ENCODE assay signal across 11 cellular contexts in genomic region chrX:153966283-153966688, GRCh38. TPM values are rescaled to one million over a fixed set of nuclear protein-coding genes. Genes with fewer than 3 reads are reported as not detected.
A peak's percentile ranks its signal among the peaks of the same experiment; 100 is the strongest.
DNase-seq lines count a peak whose midpoint lies in the region; ATAC-seq and TF ChIP-seq lines count a peak whose summit lies in the region.
"Had no signal": no experiment of that assay in that cellular context is flagged by ENCODE, and none has a peak within 500 bp of the region (broad histone marks: within the 10 kb centered on the region; RNA-seq: fewer than 3 reads in every experiment).

No MANE protein-coding gene starts in this region.

- H2AFZ ChIP-seq in GM23248 (no peak overlapping the region), fibroblast of lung (ENCODE audit: low read length) (no peak overlapping the region)

- no peaks in the 10 kb centered on the region for H4K20me1 ChIP-seq in GM23248 (ENCODE audit: insufficient read depth)
- no peaks in the 10 kb centered on the region for H4K20me1 ChIP-seq in fibroblast of lung (ENCODE audit: control insufficient read depth, extremely low read depth, insufficient read depth, low read length)

- ATAC-seq in psoas muscle (peak; percentile 27 to 63 (median 54)), HG02870 (IDR thresholded peaks at IDR 0.05; ENCODE audit: unreplicated experiment) (no peak), HG02588 (IDR thresholded peaks at IDR 0.05; ENCODE audit: unreplicated experiment) (no peak)

- intact Hi-C loops in psoas muscle (cut with DNase I) (loop anchor here in 1 of 2 donors (5.0 kb wide), 1 partner anchor 184 kb away; the partner anchor contains the start of gene SRPK3), Caco-2 (cut with micrococcal nuclease; ENCODE audit: unreplicated experiment) (no loop called here)

- H3K27me3 Mint-ChIP-seq in Caco-2 (ENCODE audit: insufficient read depth, unreplicated experiment) = no peaks in the 10 kb centered on the region

- CTCF ChIA-PET in Caco-2 (lab: Charles Lee) = interaction anchor here (1.3 kb wide), 1 partner anchor 17 kb away, joined by 3 read pairs; no protein-coding TSS in a partner anchor

- H3F3A ChIP-seq in GM23248 (ENCODE audit: insufficient read depth) = 0 out of 2 replicates have a peak, but pooled peaks cover 4% of the 10 kb centered on the region

- H3K9ac ChIP-seq in GM23248 = 0 out of 2 replicates have a peak overlapping the region, but pooled peaks have one; percentile 5
- H3K9ac ChIP-seq in fibroblast of lung (ENCODE audit: insufficient read depth, low read length) = no peak overlapping the region

- H3K9me2 ChIP-seq in GM23248 (ENCODE audit: insufficient read depth) = no peaks in the 10 kb centered on the region

- WGBS in GM23248 (ENCODE audit: low coverage in 1 of 2, low lambda C conversion rate in 2 of 2, missing lambda C conversion rate in 2 of 2), 2 experiments = 48 to 61% methylated on average over 7 to 14 of the region's 15 CpGs
- 30 to 64% (median 37%) methylated on average over 6 to 15 of the region's 15 CpGs for WGBS in psoas muscle, 3 donors

- no peak overlapping the region for H3K4me2 ChIP-seq in GM23248 (ENCODE audit: unreplicated experiment)
- peak overlapping the region; percentile 25 for H3K4me2 ChIP-seq in fibroblast of lung (ENCODE audit: extremely low read depth, insufficient read depth, low read length)

- peaks cover 85% of the 10 kb centered on the region for H3K79me2 ChIP-seq in GM23248 (ENCODE audit: insufficient read depth)
- peaks cover 79% of the 10 kb centered on the region for H3K79me2 ChIP-seq in fibroblast of lung (ENCODE audit: control insufficient read depth, insufficient read depth, low read length)

- no TSS peak for BruUV-seq in Caco-2 (replicated peaks; lab: Mats Ljungman, UMichigan)

- H3K36me3 ChIP-seq in GM23248 (ENCODE audit: low read depth) (no peaks in the 10 kb centered on the region), fibroblast of lung (ENCODE audit: control insufficient read depth, insufficient read depth, low read length) (peaks cover 8% of the 10 kb centered on the region), psoas muscle (ENCODE audit: insufficient read depth in 1 of 2, low read depth in 1 of 2) (peaks cover 2 to 32% of the 10 kb centered on the region in 2 donors), Caco-2 (ENCODE audit: control insufficient read depth, insufficient read depth, low read length) (peaks cover 3% of the 10 kb centered on the region)

- no peaks in the 10 kb centered on the region for H3K9me3 Mint-ChIP-seq in Caco-2 (ENCODE audit: unreplicated experiment)

- TF ChIP-seq CTCF in VCaP (conservative IDR thresholded peaks at IDR 0.05) = no peak
- TF ChIP-seq CTCF in fibroblast of lung (conservative IDR thresholded peaks at IDR 0.05 in 1 of 2, IDR thresholded peaks at IDR 0.05 in 1 of 2; ENCODE audit: low read depth in 1 of 2, low read length in 2 of 2) = no peak
- no peak for TF ChIP-seq CTCF in psoas muscle (IDR thresholded peaks at IDR 0.05)
- no peak for TF ChIP-seq CTCF in Caco-2 (IDR thresholded peaks at IDR 0.05; ENCODE audit: insufficient read depth in 1 of 2, low read depth in 1 of 2, low read length in 1 of 2, severe bottlenecking in 1 of 2, unreplicated experiment in 1 of 2)

- H3K27ac Mint-ChIP-seq in Caco-2 (ENCODE audit: unreplicated experiment) = no peak overlapping the region

- in situ Hi-C loops in GM23248 (cut with MboI) = no loop called here

- H3K4me1 ChIP-seq in GM23248 (ENCODE audit: insufficient read depth) = peaks cover 24% of the 10 kb centered on the region
- H3K4me1 ChIP-seq in fibroblast of lung (ENCODE audit: control insufficient read depth, extremely low read depth, insufficient read depth, low read length) = peaks cover 17% of the 10 kb centered on the region
- H3K4me1 ChIP-seq in psoas muscle = peaks cover 49% of the 10 kb centered on the region
- H3K4me1 ChIP-seq in Caco-2 = no peaks in the 10 kb centered on the region

- H3K27ac ChIP-seq in GM23248 (no peak overlapping the region), VCaP (peak overlapping the region; percentile 98; the same call in 1 of the 2 replicates), fibroblast of lung (ENCODE audit: insufficient read depth, low read length) (peak overlapping the region; percentile 32), psoas muscle (peak overlapping the region; percentile 86)

- peaks cover 29% of the 10 kb centered on the region for H3K36me3 Mint-ChIP-seq in Caco-2 (ENCODE audit: insufficient read depth, unreplicated experiment)

- H3K27me3 ChIP-seq in GM23248 (replicated peaks; ENCODE audit: insufficient read depth) = no peaks in the 10 kb centered on the region
- H3K27me3 ChIP-seq in fibroblast of lung (ENCODE audit: control insufficient read depth, insufficient read depth, low read length) = no peaks in the 10 kb centered on the region
- H3K27me3 ChIP-seq in psoas muscle (ENCODE audit: insufficient read depth in 3 of 3, low read length in 2 of 3) = no peaks in the 10 kb centered on the region
- no peaks in the 10 kb centered on the region for H3K27me3 ChIP-seq in Caco-2 (replicated peaks; ENCODE audit: control insufficient read depth, insufficient read depth, low read length)

- no peaks in the 10 kb centered on the region for H3K4me1 Mint-ChIP-seq in Caco-2 (ENCODE audit: low read depth, unreplicated experiment)

- H3K9me3 ChIP-seq in GM23248 (ENCODE audit: low read depth) = no peaks in the 10 kb centered on the region
- H3K9me3 ChIP-seq in fibroblast of lung (ENCODE audit: control insufficient read depth, insufficient read depth, low read depth, low read length) = no peaks in the 10 kb centered on the region
- H3K9me3 ChIP-seq in psoas muscle = no peaks in the 10 kb centered on the region
- no peaks in the 10 kb centered on the region for H3K9me3 ChIP-seq in Caco-2

- POLR2A ChIA-PET in Caco-2 (lab: Charles Lee) = no interaction called here

- H3K4me3 ChIP-seq in GM23248 = no peak overlapping the region
- H3K4me3 ChIP-seq in fibroblast of lung (replicated peaks in 1 of 4; ENCODE audit: control extremely low read depth in 1 of 4, insufficient read depth in 1 of 4, low read depth in 3 of 4, low read length in 4 of 4) = peak overlapping the region in 1 of 4 experiments; percentile 7
- H3K4me3 ChIP-seq in psoas muscle = peak overlapping the region; percentile 80
- no peak overlapping the region for H3K4me3 ChIP-seq in Caco-2 (ENCODE audit: low read depth, low read length)

- DNase-seq in GM23248 = peak; percentile 46
- peak in 1 of 2 donors; percentile 69 for DNase-seq in fibroblast of lung (ENCODE audit: low read depth in 2 of 2)
- peak; percentile 50 to 82 for DNase-seq in psoas muscle
- no peak for DNase-seq in Caco-2
- DNase-seq in NCI-H1417 (lab: John Stamatoyannopoulos, UW) = no peak
- DNase-seq: effector CD4-positive, alpha-beta T cell; small intestine; stimulated activated naive CD4-positive, alpha-beta T cell had no signal

- H3K4me3 Mint-ChIP-seq in Caco-2 (ENCODE audit: unreplicated experiment) = no peak overlapping the region

RNA-seq across cellular contexts. Expression of gene HCFC1, which starts 5.3 kb away (rescaled TPM):
- 24.0 and 26.4 TPM in 2 replicates for total RNA-seq in GM23248 (2014; rRNA removed; shearing (Covaris generic))
- polyA plus RNA-seq in GM23248 (2016; fragmentation: Nextera tagmentation; extraction: Ambion mirVana) (12.5 and 12.6 TPM in 2 replicates), fibroblast of lung (3.0 and 6.7 TPM in 2 replicates), psoas muscle (10 to 100 TPM; 15.1 to 46.5 (median 25.8) TPM)
- total RNA-seq in fibroblast of lung (7.4 and 10.2 TPM in 2 replicates), psoas muscle (10 to 100 TPM; 29.8 to 50.1 (median 40.0) TPM), Caco-2 (2022) (93.7 and 95.6 TPM in 2 replicates)
- 19.1 and 29.3 TPM in 2 replicates for polyA plus RNA-seq in fibroblast of lung (2012)
- polyA minus RNA-seq in fibroblast of lung (ENCODE audit: low replicate concordance) = 142 and 144 TPM in 2 replicates

RNA-seq across cellular contexts. Expression of gene TMEM187, which starts 6.3 kb away (rescaled TPM):
- total RNA-seq in GM23248 (2014; rRNA removed; shearing (Covaris generic)) = 7.6 and 9.9 TPM in 2 replicates
- 8.5 and 10.0 TPM in 2 replicates for polyA plus RNA-seq in GM23248 (2016; fragmentation: Nextera tagmentation; extraction: Ambion mirVana)
- total RNA-seq in fibroblast of lung = 6.4 and 8.3 TPM in 2 replicates
- 4.6 and 4.7 TPM in 2 replicates for polyA plus RNA-seq in fibroblast of lung
- polyA plus RNA-seq in fibroblast of lung (2012) = 4.9 and 5.9 TPM in 2 replicates
- 7.4 and 8.6 TPM in 2 replicates for polyA minus RNA-seq in fibroblast of lung (ENCODE audit: low replicate concordance)
- total RNA-seq in psoas muscle = 1 to 10 TPM; 3.2 to 7.8 (median 6.8) TPM
- polyA plus RNA-seq in psoas muscle = 1 to 10 TPM; 2.2 to 6.7 (median 5.2) TPM
- total RNA-seq in Caco-2 (2022) = 4.9 and 6.6 TPM in 2 replicates

RNA-seq across cellular contexts. Expression of gene RENBP, which starts 21.8 kb away (rescaled TPM):
- 0.11 TPM in 1 of 2 replicates, not detected in the other for total RNA-seq in GM23248 (2014; rRNA removed; shearing (Covaris generic))
- not detected in 2 replicates for polyA plus RNA-seq in GM23248 (2016; fragmentation: Nextera tagmentation; extraction: Ambion mirVana)
- total RNA-seq in fibroblast of lung = 5.4 and 8.8 TPM in 2 replicates
- polyA plus RNA-seq in fibroblast of lung = 0.90 and 0.92 TPM in 2 replicates
- 0.69 and 1.1 TPM in 2 replicates for polyA plus RNA-seq in fibroblast of lung (2012)
- polyA minus RNA-seq in fibroblast of lung (ENCODE audit: low replicate concordance) = not detected in 2 replicates
- total RNA-seq in psoas muscle = 1 to 10 TPM; 2.9 to 4.4 (median 3.6) TPM
- polyA plus RNA-seq in psoas muscle = 1 to 10 TPM in 2 of 3 donors, under 1 TPM in 1; 0.97 to 1.9 (median 1.4) TPM
- 0.75 and 1.2 TPM in 2 replicates for total RNA-seq in Caco-2 (2022)

RNA-seq across cellular contexts. Expression of gene NAA10, which starts 31.4 kb away (rescaled TPM):
- total RNA-seq in GM23248 (2014; rRNA removed; shearing (Covaris generic)) = 105 and 154 TPM in 2 replicates
- polyA plus RNA-seq in GM23248 (2016; fragmentation: Nextera tagmentation; extraction: Ambion mirVana) (161 and 166 TPM in 2 replicates), fibroblast of lung (66.2 and 115 TPM in 2 replicates), psoas muscle (100 to 1,000 TPM; 168 to 203 (median 193) TPM)
- total RNA-seq in fibroblast of lung (31.6 and 37.0 TPM in 2 replicates), psoas muscle (100 to 1,000 TPM; 105 to 166 (median 115) TPM), Caco-2 (2022) (91.3 and 93.8 TPM in 2 replicates)
- polyA plus RNA-seq in fibroblast of lung (2012) = 91.6 and 161 TPM in 2 replicates
- polyA minus RNA-seq in fibroblast of lung (ENCODE audit: low replicate concordance) = 84.9 and 137 TPM in 2 replicates

RNA-seq across cellular contexts. Expression of gene ARHGAP4, which starts 40.2 kb away (rescaled TPM):
- 2.8 TPM in 1 of 2 replicates, not detected in the other for total RNA-seq in GM23248 (2014; rRNA removed; shearing (Covaris generic))
- polyA plus RNA-seq in GM23248 (2016; fragmentation: Nextera tagmentation; extraction: Ambion mirVana) = 0.43 and 0.45 TPM in 2 replicates
- 1.3 and 1.5 TPM in 2 replicates for total RNA-seq in fibroblast of lung
- polyA plus RNA-seq in fibroblast of lung = 0.12 and 0.51 TPM in 2 replicates
- 0.43 and 0.71 TPM in 2 replicates for polyA plus RNA-seq in fibroblast of lung (2012)
- polyA minus RNA-seq in fibroblast of lung (ENCODE audit: low replicate concordance) = 1.5 and 12.4 TPM in 2 replicates
- 1 to 10 TPM; 5.1 to 8.0 (median 6.4) TPM for total RNA-seq in psoas muscle
- polyA plus RNA-seq in psoas muscle = 1 to 10 TPM; 5.8 to 7.6 (median 6.8) TPM
- total RNA-seq in Caco-2 (2022) = 13.0 and 15.7 TPM in 2 replicates

Comparison
In these comparisons a context has a peak if more than half of its experiments do, and no peak if none do; other contexts are left out.
1. DNase-seq: peak in GM23248 (single experiment) and psoas muscle (2 of 2); none in Caco-2 (0 of 2) and NCI-H1417 (0 of 3).
2. ATAC-seq: peak in psoas muscle (4 of 4); none in HG02870 (single experiment) and HG02588 (single experiment).